Comparison of ENCODE assay signal across 8 cellular contexts in genomic region chr3:50587806-50588758, GRCh38.
A peak's percentile ranks its signal among the peaks of the same experiment; 100 is the strongest.
DNase-seq lines count a peak whose midpoint lies in the region; ATAC-seq lines count a peak whose summit lies in the region.

No MANE protein-coding gene starts in this region.

- peak overlapping the region; percentile 91 for H3K27ac Mint-ChIP-seq in central memory CD8-positive, alpha-beta T cell (ENCODE audit: low read depth)

- peak; percentile 64 to 72 for DNase-seq in activated CD4-positive, alpha-beta T cell treated with anti-CD3 and anti-CD28 coated beads for 4 hours
- peak; percentile 52 to 77 for DNase-seq in central memory CD8-positive, alpha-beta T cell (ENCODE audit: low spot score in 2 of 2)
- DNase-seq in stimulated activated CD8-positive, alpha-beta memory T cell treated with anti-CD3 and anti-CD28 coated beads, Interleukin-12 subunit alpha, Interleukin-12 subunit beta, amount 100 ng/mL, for 4 hours (ENCODE audit: low read depth): peak; percentile 62
- DNase-seq in HCEC 1CT: no peak
- DNase-seq in hepatic stellate cell (ENCODE audit: low spot score): no peak
- no peak for DNase-seq in AG20443 (ENCODE audit: low spot score)
- DNase-seq in NCI-H1092 (lab: John Stamatoyannopoulos, UW): no peak

- peak overlapping the region; percentile 55 for H3K4me3 Mint-ChIP-seq in central memory CD8-positive, alpha-beta T cell

- H3K27me3 Mint-ChIP-seq in central memory CD8-positive, alpha-beta T cell: no peaks in the 10 kb centered on the region

- H3K36me3 Mint-ChIP-seq in central memory CD8-positive, alpha-beta T cell (ENCODE audit: insufficient read depth): peaks cover 4% of the 10 kb centered on the region

- no peaks in the 10 kb centered on the region for H3K9me3 Mint-ChIP-seq in central memory CD8-positive, alpha-beta T cell

- H3K4me1 Mint-ChIP-seq in central memory CD8-positive, alpha-beta T cell: peaks cover 63% of the 10 kb centered on the region

- peak; percentile 37 for ATAC-seq in GM21381 (IDR thresholded peaks at IDR 0.05; ENCODE audit: unreplicated experiment)
- ATAC-seq in central memory CD8-positive, alpha-beta T cell (replicated peaks; ENCODE audit: extremely low read depth, poor library complexity, severe bottlenecking): peak; percentile 91

Comparison
In these comparisons a context has a peak if more than half of its experiments do, and no peak if none do; other contexts are left out.
1. DNase-seq: peak in activated CD4-positive, alpha-beta T cell treated with anti-CD3 and anti-CD28 coated beads for 4 hours (2 of 2), central memory CD8-positive, alpha-beta T cell (2 of 2) and stimulated activated CD8-positive, alpha-beta memory T cell treated with anti-CD3 and anti-CD28 coated beads, Interleukin-12 subunit alpha, Interleukin-12 subunit beta, amount 100 ng/mL, for 4 hours (single experiment); none in HCEC 1CT (single experiment), hepatic stellate cell (single experiment), AG20443 (single experiment) and NCI-H1092 (single experiment).